Comparison of ENCODE assay signal across 24 cellular contexts in genomic region chr6:20947977-20948376, GRCh38.
DNase-seq lines count a peak whose midpoint lies in the region; ATAC-seq, FAIRE-seq and TF ChIP-seq lines count a peak whose summit lies in the region.
"Had no signal": no experiment of that assay in that cellular context is flagged by ENCODE, and none has a peak within 500 bp of the region (broad histone marks: within the 10 kb centered on the region; RNA-seq: fewer than 3 reads in every experiment).

No MANE protein-coding gene starts in this region.

- ATAC-seq in HepG2 (no peak), right lobe of liver (no peak), WTC11 (no peak), HG03045 (IDR thresholded peaks at IDR 0.05; ENCODE audit: unreplicated experiment) (no peak), GM21367 (IDR thresholded peaks at IDR 0.05; ENCODE audit: unreplicated experiment) (no peak)
- ATAC-seq: CD8-positive, alpha-beta T cell; GM12878 had no signal

- H3K9me3 Mint-ChIP-seq in WTC11 = peaks cover 15% of the 10 kb centered on the region

- in situ Hi-C loops in HepG2 (cut with HindIII; ENCODE audit: extremely low pct_ligation_motif_present, low pct_unique_long_range_greater_than_20kb) = no loop called here

- no peaks in the 10 kb centered on the region for H4K20me1 ChIP-seq in HepG2 (ENCODE audit: insufficient read depth, low read length)
- H4K20me1 ChIP-seq: BLaER1 treated with 17β-estradiol and CSF1 and Interleukin-3, amounts not matched to agents 10 nM and 100 nM had no signal

- H3K4me3 ChIP-seq in HepG2 (replicated peaks in 1 of 3; ENCODE audit: insufficient read depth in 1 of 3, low read depth in 2 of 3, low read length in 3 of 3) (no peak overlapping the region), right lobe of liver (no peak overlapping the region), HEK293 (ENCODE audit: low read depth, low read length) (no peak overlapping the region)
- H3K4me3 ChIP-seq: BLaER1 treated with 17β-estradiol and CSF1 and Interleukin-3, amounts not matched to agents 10 nM and 100 nM; GM12878 had no signal

- no peak for DNase-seq in HepG2 (ENCODE audit: low spot score)
- no peak for DNase-seq in right lobe of liver
- no peak for DNase-seq in WTC11 (ENCODE audit: low spot score)
- no peak for DNase-seq in NCI-H2227 (lab: John Stamatoyannopoulos, UW; ENCODE audit: unreplicated experiment)
- DNase-seq: 8988T; AML-193; Caco-2; Calu3; CD4-positive, alpha-beta T cell; CD8-positive, alpha-beta T cell; DMS79; DND-41; EL; GDM1 had no signal

- H3K9ac ChIP-seq in HepG2 (ENCODE audit: insufficient read depth, low read depth, low read length) = no peak overlapping the region
- H3K9ac ChIP-seq: BLaER1 treated with 17β-estradiol and CSF1 and Interleukin-3, amounts not matched to agents 10 nM and 100 nM had no signal

- TF ChIP-seq CTCF in HepG2 (CRISPR knock-in tag; IDR thresholded peaks at IDR 0.05) = no peak
- no peak for TF ChIP-seq CTCF in right lobe of liver (IDR thresholded peaks at IDR 0.05)
- TF ChIP-seq CTCF in HEK293 (tag by site-specific recombination; IDR thresholded peaks at IDR 0.05) = no peak
- TF ChIP-seq CTCF in WTC11 (IDR thresholded peaks at IDR 0.05) = no peak

- POLR2A ChIA-PET in HepG2 (lab: Yijun Ruan, JAX) (no interaction called here), HEK293 (lab: Yijun Ruan, JAX) (no interaction called here), WTC11 (lab: Charles Lee) (no interaction called here)

- no peak overlapping the region for H3K27ac Mint-ChIP-seq in WTC11
- H3K27ac Mint-ChIP-seq: B cell; CD4-positive, alpha-beta T cell; CD8-positive, alpha-beta T cell had no signal

- H3K4me1 ChIP-seq in HepG2 (ENCODE audit: insufficient read depth, low read length) (peaks cover 22% of the 10 kb centered on the region), right lobe of liver (no peaks in the 10 kb centered on the region), HEK293 (ENCODE audit: control insufficient read depth, insufficient read depth, low read length) (peaks cover 4% of the 10 kb centered on the region)
- H3K4me1 ChIP-seq: BLaER1 treated with 17β-estradiol and CSF1 and Interleukin-3, amounts not matched to agents 10 nM and 100 nM; Caco-2 had no signal

- H2AFZ ChIP-seq in HepG2 (ENCODE audit: low read length) = no peak overlapping the region

- CTCF ChIA-PET in HepG2 (lab: Yijun Ruan, JAX; ENCODE audit: low intra/inter-chr PET ratio, low total read pairs) (no interaction called here), HEK293 (lab: Yijun Ruan, JAX) (no interaction called here), WTC11 (lab: Charles Lee) (no interaction called here)

- H3K27me3 ChIP-seq in HepG2 (ENCODE audit: control insufficient read depth in 1 of 2, insufficient read depth in 2 of 2, low read length in 2 of 2) = no peaks in the 10 kb centered on the region
- no peaks in the 10 kb centered on the region for H3K27me3 ChIP-seq in right lobe of liver
- H3K27me3 ChIP-seq: BLaER1 treated with 17β-estradiol and CSF1 and Interleukin-3, amounts not matched to agents 10 nM and 100 nM had no signal

- no peak overlapping the region for H3K4me3 Mint-ChIP-seq in WTC11
- H3K4me3 Mint-ChIP-seq: B cell; CD4-positive, alpha-beta T cell; CD8-positive, alpha-beta T cell had no signal

- peaks cover 12% of the 10 kb centered on the region for H3K36me3 Mint-ChIP-seq in WTC11

- no peaks in the 10 kb centered on the region for H3K79me2 ChIP-seq in HepG2 (ENCODE audit: insufficient read depth, low read length)

- no peak for TF ChIP-seq POLR2A in HepG2 (IDR thresholded peaks at IDR 0.05; ENCODE audit: insufficient read depth in 1 of 2, low read depth in 2 of 2, low read length in 2 of 2)
- TF ChIP-seq POLR2A in right lobe of liver (IDR thresholded peaks at IDR 0.05) = no peak

- H3K36me3 ChIP-seq in HepG2 (replicated peaks in 1 of 2; ENCODE audit: control insufficient read depth in 1 of 2, insufficient read depth in 2 of 2, low read length in 2 of 2) = no peaks in the 10 kb centered on the region
- H3K36me3 ChIP-seq in right lobe of liver = no peaks in the 10 kb centered on the region
- H3K36me3 ChIP-seq in HEK293 (ENCODE audit: control insufficient read depth in 2 of 2, insufficient read depth in 1 of 2, low read length in 2 of 2) = no peaks in the 10 kb centered on the region

- H3K4me2 ChIP-seq in HepG2 (ENCODE audit: low read depth, low read length) = no peak overlapping the region
- H3K4me2 ChIP-seq: BLaER1 treated with 17β-estradiol and CSF1 and Interleukin-3, amounts not matched to agents 10 nM and 100 nM had no signal

- FAIRE-seq in HepG2 (lab: Jason Lieb, UNC) = no peak
- FAIRE-seq: A204.1, GM12878, GM12892, GM18507 had no signal

- no peaks in the 10 kb centered on the region; the same call in 1 of the 2 replicates for H3K27me3 Mint-ChIP-seq in WTC11 (ENCODE audit: low read depth)
- H3K27me3 Mint-ChIP-seq: B cell; CD4-positive, alpha-beta T cell had no signal

- TF ChIP-seq EP300 in HepG2 (IDR thresholded peaks at IDR 0.05; ENCODE audit: low read depth in 2 of 2, low read length in 2 of 2) (no peak), HepG2 (CRISPR knock-in tag; IDR thresholded peaks at IDR 0.05; ENCODE audit: borderline replicate concordance) (no peak)

- BruUV-seq in HepG2 (replicated peaks; lab: Mats Ljungman, UMichigan) = no TSS peak

- H3K4me1 Mint-ChIP-seq in WTC11 = peaks cover 13% of the 10 kb centered on the region
- H3K4me1 Mint-ChIP-seq: B cell had no signal

- no peak for TF ChIP-seq RAD21 in HepG2 (CRISPR knock-in tag; IDR thresholded peaks at IDR 0.05)

- intact Hi-C loops in HepG2 (cut with micrococcal nuclease; ENCODE audit: unreplicated experiment) (no loop called here), right lobe of liver (cut with DNase I) (no loop called here)

- H3K9me3 ChIP-seq in HepG2 (ENCODE audit: low read length) (peaks cover 1% of the 10 kb centered on the region), right lobe of liver (peaks cover 0 to 4% (median 0%) of the 10 kb centered on the region in 4 donors), HEK293 (ENCODE audit: control insufficient read depth, insufficient read depth, low read depth, low read length) (no peaks in the 10 kb centered on the region)
- H3K9me3 ChIP-seq: Caco-2 had no signal

- H3K27ac ChIP-seq in HepG2 (ENCODE audit: extremely low read length, insufficient read depth, low read length) (no peak overlapping the region), right lobe of liver (no peak overlapping the region), HEK293 (ENCODE audit: extremely low read depth, low read depth, low read length) (no peak overlapping the region)
- H3K27ac ChIP-seq: BLaER1 treated with 17β-estradiol and CSF1 and Interleukin-3, amounts not matched to agents 10 nM and 100 nM; C4-2B had no signal

TF ChIP-seq in HepG2, 621 proteins besides CTCF, POLR2A, EP300 and RAD21 (continues in another document):
- TF ChIP-seq ZBTB34 (CRISPR knock-in tag; IDR thresholded peaks at IDR 0.05) = no peak

TF ChIP-seq in HEK293, 187 proteins besides CTCF, POLR2A, EP300 and RAD21:
- no peak for TF ChIP-seq ZNF274 (IDR thresholded peaks at IDR 0.05; ENCODE audit: low read length)
- no peak for TF ChIP-seq ZNF274 (tag by site-specific recombination; IDR thresholded peaks at IDR 0.05; ENCODE audit: borderline replicate concordance)
- TF ChIP-seq ZNF121 (tag by site-specific recombination; IDR thresholded peaks at IDR 0.05) = peak; percentile 66

TF ChIP-seq in WTC11, 78 proteins besides CTCF, POLR2A, EP300 and RAD21:
- TF ChIP-seq ZNF263 (CRISPR knock-in tag; IDR thresholded peaks at IDR 0.05; ENCODE audit: low read depth) (no peak), ZNF121 (CRISPR knock-in tag; IDR thresholded peaks at IDR 0.05) (peak; percentile 75; the same call in 1 of the 2 replicates), STAT6 (CRISPR knock-in tag; conservative IDR thresholded peaks at IDR 0.05; ENCODE audit: low read depth) (no peak), FOXK1 (CRISPR knock-in tag; IDR thresholded peaks at IDR 0.05) (no peak), NFE2L1 (CRISPR knock-in tag; IDR thresholded peaks at IDR 0.05) (no peak), CDX4 (CRISPR knock-in tag; IDR thresholded peaks at IDR 0.05; ENCODE audit: borderline replicate concordance) (no peak), ZSCAN18 (CRISPR knock-in tag; IDR thresholded peaks at IDR 0.05) (no peak)

Comparison
In these comparisons a context has a peak if more than half of its experiments do, and no peak if none do; other contexts are left out.
1. Of the 63 proteins assayed by ChIP-seq in both HepG2 and HEK293: peak only in HepG2: none; only in HEK293: ZNF121; in both: none; in neither: 62.